ENCODE assay signal across 16 cellular contexts in the genomic region with DNA sequence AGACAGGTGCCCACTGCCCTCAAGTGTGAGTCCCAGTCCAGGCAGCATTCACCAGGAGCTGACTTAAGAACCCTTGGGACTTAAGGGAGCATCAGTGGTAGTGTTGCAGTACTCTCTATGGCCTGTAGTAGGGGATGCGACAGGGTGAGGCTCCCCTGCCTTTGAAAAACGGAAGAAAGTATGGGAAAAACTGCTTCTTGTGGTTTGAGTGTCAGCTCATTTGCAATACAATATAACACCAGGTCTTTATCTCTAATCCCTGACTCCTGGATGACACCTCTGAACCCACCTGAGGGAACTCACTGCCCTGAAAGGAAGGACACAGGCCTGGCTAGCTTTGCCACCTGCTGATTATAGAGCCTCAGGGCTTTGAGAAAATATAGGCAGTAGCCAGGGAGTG.
DNase-seq lines count a peak whose midpoint lies in the region; ATAC-seq, FAIRE-seq and TF ChIP-seq lines count a peak whose summit lies in the region.
"Had no signal": no experiment of that assay in that cellular context is flagged by ENCODE, and none has a peak within 500 bp of the region (broad histone marks: within the 10 kb centered on the region; RNA-seq: fewer than 3 reads in every experiment).

No MANE protein-coding gene starts in this region.

- H2AFZ ChIP-seq in KMS-11 (ENCODE audit: low read depth) = no peak overlapping the region

- H3K27me3 Mint-ChIP-seq in activated naive CD8-positive, alpha-beta T cell treated with anti-CD3 and anti-CD28 coated beads for 36 hours = no peaks in the 10 kb centered on the region

- no peak overlapping the region for H3K27ac ChIP-seq in KMS-11

- no peak for FAIRE-seq in GM19239 (lab: Jason Lieb, UNC)
- FAIRE-seq: urothelium cell line had no signal

- no peaks in the 10 kb centered on the region for H3K79me2 ChIP-seq in KMS-11 (ENCODE audit: insufficient read depth, low read depth)

- no peak overlapping the region for H3K4me2 ChIP-seq in KMS-11

- peaks cover 4% of the 10 kb centered on the region for H3K9me3 Mint-ChIP-seq in activated naive CD8-positive, alpha-beta T cell treated with anti-CD3 and anti-CD28 coated beads for 36 hours

- no peaks in the 10 kb centered on the region for H3K27me3 ChIP-seq in KMS-11 (ENCODE audit: insufficient read depth, low read depth)

- no peaks in the 10 kb centered on the region for H4K20me1 ChIP-seq in KMS-11 (ENCODE audit: insufficient read depth)

- H3K9ac ChIP-seq in KMS-11 = no peak overlapping the region

- H3K4me1 Mint-ChIP-seq in activated naive CD8-positive, alpha-beta T cell treated with anti-CD3 and anti-CD28 coated beads for 36 hours = no peaks in the 10 kb centered on the region

- H3K4me3 ChIP-seq in KMS-11 (IDR thresholded peaks at IDR 0.05; ENCODE audit: insufficient read depth, low read depth, low read length) (no peak overlapping the region), epithelial cell of proximal tubule (ENCODE audit: low read depth, low read length) (no peak overlapping the region)

- H3K4me3 Mint-ChIP-seq in activated naive CD8-positive, alpha-beta T cell treated with anti-CD3 and anti-CD28 coated beads for 36 hours = no peak overlapping the region
- H3K4me3 Mint-ChIP-seq: activated naive CD4-positive, alpha-beta T cell treated with anti-CD3 and anti-CD28 coated beads for 36 hours had no signal

- DNase-seq in ELF-1 (ENCODE audit: low read depth, low spot score) = peak; percentile 95
- no peak for DNase-seq in epithelial cell of proximal tubule (ENCODE audit: low read depth)
- DNase-seq in GDM1 (lab: John Stamatoyannopoulos, UW) = no peak
- DNase-seq in GM19239 (ENCODE audit: insufficient read length, low spot score) = no peak
- DNase-seq in activated naive CD8-positive, alpha-beta T cell treated with anti-CD3 and anti-CD28 coated beads for 36 hours = no peak
- DNase-seq in NCI-H1092 (lab: John Stamatoyannopoulos, UW) = no peak
- DNase-seq: activated naive CD4-positive, alpha-beta T cell treated with anti-CD3 and anti-CD28 coated beads for 36 hours; AML-193; kidney glomerular epithelial cell; NCI-H1436; NCI-H526 treated with DMSO at 0.1 percent for 48 hours; SIG-M5; stimulated activated CD4-positive, alpha-beta T cell treated with anti-CD3 and anti-CD28 coated beads, Interleukin-2, amount 100 ng/mL, for 48 hours had no signal

- no peak overlapping the region for H3K27ac Mint-ChIP-seq in activated naive CD8-positive, alpha-beta T cell treated with anti-CD3 and anti-CD28 coated beads for 36 hours
- H3K27ac Mint-ChIP-seq: activated naive CD4-positive, alpha-beta T cell treated with anti-CD3 and anti-CD28 coated beads for 36 hours had no signal

- TF ChIP-seq CTCF in KMS-11 (conservative IDR thresholded peaks at IDR 0.05; ENCODE audit: low read depth, low read length) (0 out of 2 replicates have a peak, but pooled peaks have one; percentile 21), epithelial cell of proximal tubule (conservative IDR thresholded peaks at IDR 0.05; ENCODE audit: low read depth, low read length) (peak; percentile 10)

- no peaks in the 10 kb centered on the region for H3K36me3 ChIP-seq in KMS-11 (ENCODE audit: insufficient read depth)

- H3K36me3 Mint-ChIP-seq in activated naive CD8-positive, alpha-beta T cell treated with anti-CD3 and anti-CD28 coated beads for 36 hours = no peaks in the 10 kb centered on the region

- ATAC-seq in GM21529 (IDR thresholded peaks at IDR 0.05; ENCODE audit: unreplicated experiment) = peak; percentile 56

- H3K4me1 ChIP-seq in KMS-11 (ENCODE audit: low read depth, poor library complexity, severe bottlenecking) = no peaks in the 10 kb centered on the region
